8 cellular contexts compared by ENCODE assay signal in genomic region chr18:11908182-11909080, GRCh38. TPM values are rescaled to one million over a fixed set of nuclear protein-coding genes. Genes with fewer than 3 reads are reported as not detected.
A peak's percentile ranks its signal among the peaks of the same experiment; 100 is the strongest.
DNase-seq lines count a peak whose midpoint lies in the region; ATAC-seq, FAIRE-seq and TF ChIP-seq lines count a peak whose summit lies in the region.

TSS of gene MPPE1 (minus strand) at chr18:11908317. CDS start at chr18:11897264, 11,053 bp downstream.

- H3K4me3 ChIP-seq in left ventricle myocardium inferior, result peak within 1 kb of the TSS; percentile 90

- no peaks in the 10 kb centered on the region for H3K9me3 ChIP-seq in left ventricle myocardium inferior (replicated peaks)

- FAIRE-seq in GM12892 (lab: Jason Lieb, UNC) (peak; percentile 98), urothelium cell line (lab: Jason Lieb, UNC) (peak; percentile 86)

- intact Hi-C loops in left ventricle myocardium inferior (cut with micrococcal nuclease), result no loop called here

- H3K27ac Mint-ChIP-seq in T-helper 1 cell treated with Interleukin-12 subunit alpha and Interleukin-12 subunit beta and Interleukin-4 antibody, amounts not matched to agents 30 μg/mL and 1 μg/mL, for 36 hours, result peak within 1 kb of the TSS; percentile 93

- no peaks in the 10 kb centered on the region for H3K9me3 Mint-ChIP-seq in T-helper 1 cell treated with Interleukin-12 subunit alpha and Interleukin-12 subunit beta and Interleukin-4 antibody, amounts not matched to agents 30 μg/mL and 1 μg/mL, for 36 hours

- TF ChIP-seq CTCF in left ventricle myocardium inferior (IDR thresholded peaks at IDR 0.05; ENCODE audit: borderline replicate concordance), result peak; percentile 4

- no peaks in the 10 kb centered on the region for H3K27me3 ChIP-seq in left ventricle myocardium inferior (ENCODE audit: low read depth)

- H3K4me3 Mint-ChIP-seq in T-helper 1 cell treated with Interleukin-12 subunit alpha and Interleukin-12 subunit beta and Interleukin-4 antibody, amounts not matched to agents 30 μg/mL and 1 μg/mL, for 36 hours, result peak within 1 kb of the TSS; percentile 86

- ATAC-seq in HG02759 (IDR thresholded peaks at IDR 0.05; ENCODE audit: unreplicated experiment), result peak; percentile 91

- peaks cover 24% of the 10 kb centered on the region for H3K36me3 ChIP-seq in left ventricle myocardium inferior

- peak; percentile 83 for TF ChIP-seq POLR2A in GM12892 (IDR thresholded peaks at IDR 0.05; ENCODE audit: low read depth, low read length)

- H3K4me1 ChIP-seq in left ventricle myocardium inferior, result peaks cover 44% of the 10 kb centered on the region

- H3K27me3 Mint-ChIP-seq in T-helper 1 cell treated with Interleukin-12 subunit alpha and Interleukin-12 subunit beta and Interleukin-4 antibody, amounts not matched to agents 30 μg/mL and 1 μg/mL, for 36 hours (ENCODE audit: low read depth), result no peaks in the 10 kb centered on the region

- peak within 1 kb of the TSS; percentile 99 for H3K27ac ChIP-seq in left ventricle myocardium inferior (replicated peaks)

- DNase-seq in GM12892 (ENCODE audit: insufficient read length) (peak; percentile 84), NCI-H1417 treated with DMSO at 0.1 percent for 48 hours (lab: John Stamatoyannopoulos, UW) (peak; percentile 20), amniotic stem cell (lab: John Stamatoyannopoulos, UW) (peak; percentile 67), left ventricle myocardium inferior (peak; percentile 93), pulmonary artery endothelial cell (ENCODE audit: low read depth, low spot score) (peak; percentile 29), urothelium cell line (ENCODE audit: low spot score) (peak; percentile 98)

- H3K36me3 Mint-ChIP-seq in T-helper 1 cell treated with Interleukin-12 subunit alpha and Interleukin-12 subunit beta and Interleukin-4 antibody, amounts not matched to agents 30 μg/mL and 1 μg/mL, for 36 hours (ENCODE audit: low read depth), result peaks cover 8% of the 10 kb centered on the region

- H3K4me1 Mint-ChIP-seq in T-helper 1 cell treated with Interleukin-12 subunit alpha and Interleukin-12 subunit beta and Interleukin-4 antibody, amounts not matched to agents 30 μg/mL and 1 μg/mL, for 36 hours (ENCODE audit: low read depth), result peaks cover 22% of the 10 kb centered on the region

RNA-seq across cellular contexts. Expression of gene MPPE1, which starts in this region (rescaled TPM):
- polyA plus RNA-seq in GM12892 (2012; ENCODE audit: missing spikeins), result 27.0 TPM
- total RNA-seq in left ventricle myocardium inferior, result 35.2 TPM
- 14.1 and 14.8 TPM in 2 replicates for total RNA-seq in pulmonary artery endothelial cell

Comparison
In these comparisons a context has a peak if more than half of its experiments do, and no peak if none do; other contexts are left out.
1. Peak in every context shown above with its lines: DNase-seq, ATAC-seq, H3K4me3 ChIP-seq and H3K27ac ChIP-seq.
2. DNase-seq: peak in every context shown above with its lines; median percentile 98 in urothelium cell line; 93 in left ventricle myocardium inferior; 84 in GM12892; 67 in amniotic stem cell; 29 in pulmonary artery endothelial cell; 20 in NCI-H1417 treated with DMSO at 0.1 percent for 48 hours.